ENCODE assay signal across 9 cellular contexts in genomic region chr11:64842851-64843841, GRCh38. TPM values are rescaled to one million over a fixed set of nuclear protein-coding genes. Genes with fewer than 3 reads are reported as not detected.
DNase-seq lines count a peak whose midpoint lies in the region; ATAC-seq and TF ChIP-seq lines count a peak whose summit lies in the region.
"Had no signal": no experiment of that assay in that cellular context is flagged by ENCODE, and none has a peak within 500 bp of the region (broad histone marks: within the 10 kb centered on the region; RNA-seq: fewer than 3 reads in every experiment).

No MANE protein-coding gene starts in this region.

- no peak overlapping the region for H3K9ac ChIP-seq in BLaER1

- H4K20me1 ChIP-seq in BLaER1 = 0 out of 2 replicates have a peak, but pooled peaks cover 4% of the 10 kb centered on the region

- TF ChIP-seq CTCF in HFFc6 (IDR thresholded peaks at IDR 0.05) = no peak
- TF ChIP-seq CTCF in adrenal gland (IDR thresholded peaks at IDR 0.05) = no peak
- TF ChIP-seq CTCF in mucosa of descending colon (IDR thresholded peaks at IDR 0.05) = no peak

- H3K9me3 Mint-ChIP-seq in HFFc6 = no peaks in the 10 kb centered on the region

- H3K27ac ChIP-seq in BLaER1 (no peak overlapping the region), adrenal gland (peak overlapping the region in 4 of 5 donors; percentile 28 to 82 (median 48))

- H3K4me3 Mint-ChIP-seq in HFFc6 = no peak overlapping the region

- H3K36me3 ChIP-seq in BLaER1 (no peaks in the 10 kb centered on the region), adrenal gland (replicated peaks in 1 of 2) (no peaks in the 10 kb centered on the region), mucosa of descending colon (ENCODE audit: low read depth) (peaks cover 2% of the 10 kb centered on the region)

- peak overlapping the region; percentile 84 for H3K4me2 ChIP-seq in BLaER1

- H3K9me3 ChIP-seq in BLaER1 = no peaks in the 10 kb centered on the region
- H3K9me3 ChIP-seq in adrenal gland (replicated peaks in 1 of 3) = no peaks in the 10 kb centered on the region
- no peaks in the 10 kb centered on the region for H3K9me3 ChIP-seq in mucosa of descending colon

- no peak overlapping the region for H3K4me3 ChIP-seq in BLaER1
- peak overlapping the region in 1 of 4 donors; percentile 74 for H3K4me3 ChIP-seq in adrenal gland
- peak overlapping the region; percentile 38 for H3K4me3 ChIP-seq in mucosa of descending colon

- peaks cover 13% of the 10 kb centered on the region for H3K4me1 Mint-ChIP-seq in HFFc6 (ENCODE audit: low read depth)

- no peak for DNase-seq in HFFc6
- DNase-seq in adrenal gland = peak in 6 of 7 donors; percentile 71 to 80 (median 79)
- DNase-seq in mucosa of descending colon = peak; percentile 85 to 91 (median 88)
- no peak for DNase-seq in NCI-H1048 (lab: John Stamatoyannopoulos, UW)
- DNase-seq in NAMALWA (ENCODE audit: low spot score) = no peak
- DNase-seq in left ventricle myocardium superior = no peak
- DNase-seq in AML-193 (lab: John Stamatoyannopoulos, UW) = no peak
- DNase-seq: effector memory CD4-positive, alpha-beta T cell had no signal

- 61 to 74% (median 63%) methylated on average over 6 to 23 of the region's 23 CpGs for WGBS in adrenal gland, 4 donors

- intact Hi-C loops in adrenal gland (cut with DNase I) = loop anchor here (10.0 kb wide), 2 partner anchors 152 to 172 kb away; partner anchors contain the start of genes ARL2 (in 1 of the 2) and BATF2 (in 1 of the 2)
- intact Hi-C loops in mucosa of descending colon (cut with DNase I, micrococcal nuclease) = no loop called here
- intact Hi-C loops in left ventricle myocardium superior (cut with micrococcal nuclease) = no loop called here

- peaks cover 10% of the 10 kb centered on the region for H3K27me3 ChIP-seq in BLaER1
- H3K27me3 ChIP-seq in adrenal gland = no peaks in the 10 kb centered on the region

- peaks cover 8% of the 10 kb centered on the region for H3K27me3 Mint-ChIP-seq in HFFc6 (ENCODE audit: insufficient read depth)

- H3K4me1 ChIP-seq in BLaER1 = peaks cover 43% of the 10 kb centered on the region
- peaks cover 17 to 22% of the 10 kb centered on the region in 2 donors for H3K4me1 ChIP-seq in adrenal gland (replicated peaks in 1 of 2)
- H3K4me1 ChIP-seq in mucosa of descending colon (ENCODE audit: low read depth) = peaks cover 18% of the 10 kb centered on the region

- H3K36me3 Mint-ChIP-seq in HFFc6 (ENCODE audit: low read depth) = no peaks in the 10 kb centered on the region

- no peak for TF ChIP-seq POLR2A in adrenal gland (IDR thresholded peaks at IDR 0.05)

- ATAC-seq in mucosa of descending colon = peak; percentile 60
- no peak for ATAC-seq in left ventricle myocardium superior

- H3K27ac Mint-ChIP-seq in HFFc6 = peak overlapping the region; percentile 8; the same call in 1 of the 2 replicates

RNA-seq across cellular contexts. Expression of gene CDC42BPG, which starts 1.3 kb away (rescaled TPM):
- under 1 TPM in 5 of 6 experiments, not detected in 1; 0.02 to 0.21 (median 0.05) TPM for total RNA-seq in HFFc6 (2021; fragmentation: NEBNext Ultra II Directional; extraction: Animal tissue kit (Norgen Biotek cat#: 25700))
- total RNA-seq in adrenal gland = 10 to 100 TPM in 2 of 8 donors, 1 to 10 TPM in 6; 4.9 to 12.9 (median 9.1) TPM
- polyA plus RNA-seq in adrenal gland = 1 to 10 TPM; 3.3 to 7.4 (median 4.9) TPM
- total RNA-seq in mucosa of descending colon = 10 to 100 TPM; 24.3 to 73.1 (median 32.3) TPM
- total RNA-seq in left ventricle myocardium superior = 0.40 TPM

RNA-seq across cellular contexts. Expression of gene MEN1, which starts 32.8 kb away (rescaled TPM):
- total RNA-seq in HFFc6 (2021; fragmentation: NEBNext Ultra II Directional; extraction: Animal tissue kit (Norgen Biotek cat#: 25700)) = 10 to 100 TPM; 23.9 to 35.5 (median 26.9) TPM
- total RNA-seq in adrenal gland = 10 to 100 TPM; 19.7 to 50.6 (median 30.3) TPM
- polyA plus RNA-seq in adrenal gland = 10 to 100 TPM; 21.4 to 32.8 (median 29.1) TPM
- total RNA-seq in mucosa of descending colon = 10 to 100 TPM; 19.3 to 26.4 (median 21.9) TPM
- 9.1 TPM for total RNA-seq in left ventricle myocardium superior

RNA-seq across cellular contexts. Expression of gene EHD1, which starts 35.3 kb away (rescaled TPM):
- total RNA-seq in HFFc6 (2021; fragmentation: NEBNext Ultra II Directional; extraction: Animal tissue kit (Norgen Biotek cat#: 25700)) = 100 to 1,000 TPM; 189 to 227 (median 197) TPM
- total RNA-seq in adrenal gland (100 to 1,000 TPM in 1 of 8 donors, 10 to 100 TPM in 7; 38.5 to 107 (median 57.1) TPM), mucosa of descending colon (10 to 100 TPM; 58.3 to 85.9 (median 81.5) TPM), left ventricle myocardium superior (52.5 TPM)
- polyA plus RNA-seq in adrenal gland = 10 to 100 TPM; 14.3 to 50.4 (median 20.0) TPM

RNA-seq across cellular contexts. Expression of gene MAP4K2, which starts 40.1 kb away (rescaled TPM):
- total RNA-seq in HFFc6 (2021; fragmentation: NEBNext Ultra II Directional; extraction: Animal tissue kit (Norgen Biotek cat#: 25700)) = 10 to 100 TPM; 18.0 to 21.6 (median 20.9) TPM
- total RNA-seq in adrenal gland = 10 to 100 TPM; 12.9 to 34.8 (median 19.0) TPM
- 10 to 100 TPM in 2 of 3 donors, 1 to 10 TPM in 1; 6.4 to 57.7 (median 27.7) TPM for polyA plus RNA-seq in adrenal gland
- 10 to 100 TPM in 2 of 3 donors, 1 to 10 TPM in 1; 8.7 to 16.8 (median 14.1) TPM for total RNA-seq in mucosa of descending colon
- 8.6 TPM for total RNA-seq in left ventricle myocardium superior

Comparison
In these comparisons a context has a peak if more than half of its experiments do, and no peak if none do; other contexts are left out.
1. DNase-seq: peak in adrenal gland (6 of 7) and mucosa of descending colon (3 of 3); none in HFFc6 (single experiment), NCI-H1048 (single experiment), NAMALWA (single experiment), left ventricle myocardium superior (single experiment) and AML-193 (0 of 2).
2. intact Hi-C loops: an anchor here in adrenal gland (10.0 kb wide); none called in mucosa of descending colon and left ventricle myocardium superior.